Comparison of ENCODE assay signal across 10 cellular contexts in genomic region chr1:236870721-236871120, GRCh38.
DNase-seq lines count a peak whose midpoint lies in the region; ATAC-seq and TF ChIP-seq lines count a peak whose summit lies in the region.
"Had no signal": no experiment of that assay in that cellular context is flagged by ENCODE, and none has a peak within 500 bp of the region (broad histone marks: within the 10 kb centered on the region; RNA-seq: fewer than 3 reads in every experiment).

No MANE protein-coding gene starts in this region.

- no peaks in the 10 kb centered on the region for H3K79me2 ChIP-seq in osteoblast (ENCODE audit: insufficient read depth, low read length)

- H3K36me3 ChIP-seq in lower lobe of right lung (peaks cover 44% of the 10 kb centered on the region), osteoblast (ENCODE audit: insufficient read depth, low read length) (peaks cover 3% of the 10 kb centered on the region)

- H3K27ac ChIP-seq in lower lobe of right lung (no peak overlapping the region), osteoblast (ENCODE audit: low read depth, low read length) (no peak overlapping the region)

- H3K4me2 ChIP-seq in osteoblast (ENCODE audit: insufficient read depth, low read length), result no peak overlapping the region

- DNase-seq in SKM-1 (lab: John Stamatoyannopoulos, UW; ENCODE audit: unreplicated experiment), result peak; percentile 99
- DNase-seq in lower lobe of right lung, result no peak
- no peak for DNase-seq in NCI-H1048 (lab: John Stamatoyannopoulos, UW)
- DNase-seq in HCEC 1CT, result no peak
- no peak for DNase-seq in osteoblast (ENCODE audit: insufficient read length, low spot score, missing footprints)
- no peak for DNase-seq in HPDE6-E6E7 (ENCODE audit: extremely low spot score)
- DNase-seq: amniotic stem cell, NCI-H345 had no signal

- H2AFZ ChIP-seq in osteoblast (ENCODE audit: low read length), result no peak overlapping the region

- H3K4me1 ChIP-seq in lower lobe of right lung (peaks cover 5% of the 10 kb centered on the region), osteoblast (ENCODE audit: insufficient read depth, low read length) (no peaks in the 10 kb centered on the region)

- no peaks in the 10 kb centered on the region for H3K27me3 ChIP-seq in lower lobe of right lung (ENCODE audit: low read depth)
- H3K27me3 ChIP-seq in osteoblast (ENCODE audit: insufficient read depth, low read length), result no peaks in the 10 kb centered on the region

- H3K4me3 ChIP-seq in lower lobe of right lung (no peak overlapping the region), osteoblast (ENCODE audit: insufficient read depth, low read length) (no peak overlapping the region)

- intact Hi-C loops in lower lobe of right lung (cut with DNase I), result no loop called here

- no peak for TF ChIP-seq CTCF in lower lobe of right lung (IDR thresholded peaks at IDR 0.05)
- no peak for TF ChIP-seq CTCF in osteoblast (IDR thresholded peaks at IDR 0.05; ENCODE audit: extremely low read depth, low read depth, low read length)

- ATAC-seq in GM18867 (IDR thresholded peaks at IDR 0.05; ENCODE audit: unreplicated experiment) (peak; percentile 80), HG03432 (IDR thresholded peaks at IDR 0.05; ENCODE audit: unreplicated experiment) (peak; percentile 73), lower lobe of right lung (peak; percentile 60 to 72)

- H3K9me3 ChIP-seq in lower lobe of right lung (no peaks in the 10 kb centered on the region), osteoblast (ENCODE audit: low read depth, low read length) (no peaks in the 10 kb centered on the region)

- H4K20me1 ChIP-seq in osteoblast (ENCODE audit: insufficient read depth, low read length), result no peaks in the 10 kb centered on the region
